In genomic region chr17:74924250-74924948, GRCh38 we compare ENCODE assay signal across 9 cellular contexts.
A peak's percentile ranks its signal among the peaks of the same experiment; 100 is the strongest.
DNase-seq lines count a peak whose midpoint lies in the region; ATAC-seq lines count a peak whose summit lies in the region.
"Had no signal": no experiment of that assay in that cellular context is flagged by ENCODE, and none has a peak within 500 bp of the region (broad histone marks: within the 10 kb centered on the region; RNA-seq: fewer than 3 reads in every experiment).

Gene OTOP2 (plus strand): TSS chr17:74924273. CDS start chr17:74924633, 360 bp downstream.

- H3K27ac ChIP-seq in iPS-18a (ENCODE audit: low read length) = no peak within 1 kb of the TSS
- H3K27ac ChIP-seq: BLaER1 had no signal

- H3K4me3 ChIP-seq in iPS-18a (ENCODE audit: low read length) = peak within 1 kb of the TSS; percentile 52
- H3K4me3 ChIP-seq: BLaER1 had no signal

- H3K27me3 Mint-ChIP-seq in stimulated activated naive CD8-positive, alpha-beta T cell treated with anti-CD3 and anti-CD28 coated beads, Interleukin-15, amount 100 ng/mL, for 72 hours = peaks cover 94% of the 10 kb centered on the region

- H3K27ac Mint-ChIP-seq in stimulated activated naive CD8-positive, alpha-beta T cell treated with anti-CD3 and anti-CD28 coated beads, Interleukin-15, amount 100 ng/mL, for 72 hours = no peak within 1 kb of the TSS

- H3K9ac ChIP-seq in iPS-18a (ENCODE audit: low read length) = no peak within 1 kb of the TSS
- H3K9ac ChIP-seq: BLaER1 had no signal

- DNase-seq in NCI-H82 (lab: John Stamatoyannopoulos, UW) = peak; percentile 36
- DNase-seq in NCI-H82 treated with DMSO at 0.1 percent for 48 hours (lab: John Stamatoyannopoulos, UW; ENCODE audit: unreplicated experiment) = no peak
- peak; percentile 39 for DNase-seq in UCSD-AML1 (lab: John Stamatoyannopoulos, UW; ENCODE audit: unreplicated experiment)
- no peak for DNase-seq in stimulated activated naive CD8-positive, alpha-beta T cell treated with anti-CD3 and anti-CD28 coated beads, Interleukin-15, amount 100 ng/mL, for 72 hours
- no peak for DNase-seq in middle frontal gyrus (ENCODE audit: extremely low spot score, low spot score)
- DNase-seq in NCI-H128 (lab: John Stamatoyannopoulos, UW; ENCODE audit: unreplicated experiment) = no peak

- peak; percentile 10 for ATAC-seq in stimulated activated naive CD8-positive, alpha-beta T cell treated with anti-CD3 and anti-CD28 coated beads, Interleukin-15, amount 100 ng/mL, for 72 hours
- no peak for ATAC-seq in HG02642 (IDR thresholded peaks at IDR 0.05; ENCODE audit: poor library complexity, unreplicated experiment)

- peaks cover 79% of the 10 kb centered on the region for H3K27me3 ChIP-seq in iPS-18a (ENCODE audit: control insufficient read depth, insufficient read depth, low read length)

- no peaks in the 10 kb centered on the region for H3K36me3 ChIP-seq in iPS-18a (ENCODE audit: control insufficient read depth, low read depth, low read length)
- H3K36me3 ChIP-seq: BLaER1 had no signal

- peaks cover 7% of the 10 kb centered on the region for H3K4me1 ChIP-seq in iPS-18a (ENCODE audit: control insufficient read depth, low read depth, low read length)
- H3K4me1 ChIP-seq: BLaER1 had no signal

- H3K9me3 ChIP-seq in iPS-18a (ENCODE audit: control insufficient read depth, low read depth, low read length) = no peaks in the 10 kb centered on the region
- H3K9me3 ChIP-seq: BLaER1 had no signal

- no peaks in the 10 kb centered on the region for H3K9me3 Mint-ChIP-seq in stimulated activated naive CD8-positive, alpha-beta T cell treated with anti-CD3 and anti-CD28 coated beads, Interleukin-15, amount 100 ng/mL, for 72 hours

- H3K4me3 Mint-ChIP-seq in stimulated activated naive CD8-positive, alpha-beta T cell treated with anti-CD3 and anti-CD28 coated beads, Interleukin-15, amount 100 ng/mL, for 72 hours = peak within 1 kb of the TSS; percentile 39 to 64

- H3K4me1 Mint-ChIP-seq in stimulated activated naive CD8-positive, alpha-beta T cell treated with anti-CD3 and anti-CD28 coated beads, Interleukin-15, amount 100 ng/mL, for 72 hours = peaks cover 27% of the 10 kb centered on the region

Comparison
In these comparisons a context has a peak if more than half of its experiments do, and no peak if none do; other contexts are left out.
1. DNase-seq: peak in NCI-H82 (single experiment) and UCSD-AML1 (single experiment); none in NCI-H82 treated with DMSO at 0.1 percent for 48 hours (single experiment), stimulated activated naive CD8-positive, alpha-beta T cell treated with anti-CD3 and anti-CD28 coated beads, Interleukin-15, amount 100 ng/mL, for 72 hours (0 of 2), middle frontal gyrus (single experiment) and NCI-H128 (single experiment).